Comparison of ENCODE assay signal across 1 cellular context in genomic region chr9:124248992-124249391, GRCh38.
TF ChIP-seq lines count a peak whose summit lies in the region.

No MANE protein-coding gene starts in this region.

TF ChIP-seq in IMR-90, 13 proteins besides CTCF, POLR2A, EP300 and RAD21 (continued from another document):
- no peak for TF ChIP-seq USF2 (IDR thresholded peaks at IDR 0.05; ENCODE audit: low read depth, low read length)
- TF ChIP-seq BHLHE40 (IDR thresholded peaks at IDR 0.05; ENCODE audit: low read depth, low read length), result no peak
- no peak for TF ChIP-seq RFX5 (IDR thresholded peaks at IDR 0.05; ENCODE audit: low read depth, low read length)
- TF ChIP-seq RCOR1 (IDR thresholded peaks at IDR 0.05; ENCODE audit: insufficient replicate concordance, low read length), result no peak
- no peak for TF ChIP-seq CEBPB (IDR thresholded peaks at IDR 0.05; ENCODE audit: low read depth, low read length)
- TF ChIP-seq MAZ (IDR thresholded peaks at IDR 0.05; ENCODE audit: borderline replicate concordance, low read depth, low read length), result no peak
- no peak for TF ChIP-seq CHD1 (IDR thresholded peaks at IDR 0.05; ENCODE audit: low read depth, low read length)
- TF ChIP-seq SMC3 (IDR thresholded peaks at IDR 0.05; ENCODE audit: low read depth, low read length), result no peak
